In genomic region chr12:114700392-114701103, GRCh38 we compare ENCODE assay signal across 28 cellular contexts. TPM values are rescaled to one million over a fixed set of nuclear protein-coding genes. Genes with fewer than 3 reads are reported as not detected.
DNase-seq lines count a peak whose midpoint lies in the region; ATAC-seq and TF ChIP-seq lines count a peak whose summit lies in the region.
"Had no signal": no experiment of that assay in that cellular context is flagged by ENCODE, and none has a peak within 500 bp of the region (broad histone marks: within the 10 kb centered on the region; RNA-seq: fewer than 3 reads in every experiment).

No MANE protein-coding gene starts in this region.

- H2AFZ ChIP-seq in GM23338 (no peak overlapping the region), osteoblast (ENCODE audit: low read length) (no peak overlapping the region)
- H2AFZ ChIP-seq: hepatocyte had no signal

- H3K27me3 Mint-ChIP-seq in GM23338 (ENCODE audit: insufficient read depth, low read depth, poor library complexity), result peaks cover 90% of the 10 kb centered on the region

- DNase-seq in GM23338 (ENCODE audit: low spot score) (no peak), astrocyte of the cerebellum (ENCODE audit: low read depth) (no peak), osteoblast (ENCODE audit: insufficient read length, low spot score, missing footprints) (peak; percentile 66), NCI-H2227 treated with DMSO at 0.1 percent for 48 hours (lab: John Stamatoyannopoulos, UW) (no peak), cerebellum (ENCODE audit: low spot score) (no peak)
- DNase-seq in activated naive CD4-positive, alpha-beta T cell (lab: John Stamatoyannopoulos, UW), result no peak
- DNase-seq: ACHN; activated CD4-positive, alpha-beta T cell treated with anti-CD3 and anti-CD28 coated beads, Interleukin-2, amount 10 ng/mL, durations not matched to agents 7 days and 5 days; activated CD8-positive, alpha-beta memory T cell treated with anti-CD3 and anti-CD28 coated beads, Interleukin-2, amount 50 U/mL, for 48 hours; activated effector memory CD4-positive, alpha-beta T cell treated with anti-CD3 and anti-CD28 coated beads, Interleukin-2, amount 50 U/mL, for 16 hours; caudate nucleus; effector CD4-positive, alpha-beta T cell; foreskin melanocyte; mammary epithelial cell; NCI-H1105 treated with DMSO at 0.1 percent for 48 hours; NCI-H510A treated with DMSO at 0.1 percent for 48 hours; NK-92 treated with Interleukin-12 subunit alpha and Interleukin-12 subunit beta, amount 100 ng/mL, for 24 hours; ovary; Peyer's patch; SJCRH30; substantia nigra; uterus had no signal

- H3K9me2 ChIP-seq in GM23338 (ENCODE audit: insufficient read depth), result no peaks in the 10 kb centered on the region

- in situ Hi-C loops in astrocyte of the cerebellum (cut with HindIII; ENCODE audit: low sequenced_read_pairs), result no loop called here

- H3K79me2 ChIP-seq in GM23338 (replicated peaks; ENCODE audit: insufficient read depth) (no peaks in the 10 kb centered on the region), osteoblast (ENCODE audit: insufficient read depth, low read length) (no peaks in the 10 kb centered on the region)

- peak overlapping the region; percentile 49 for H3K4me3 Mint-ChIP-seq in GM23338
- H3K4me3 Mint-ChIP-seq: activated CD4-positive, alpha-beta T cell treated with anti-CD3 and anti-CD28 coated beads, Interleukin-2, amount 10 ng/mL, durations not matched to agents 7 days and 5 days had no signal

- H3K4me1 ChIP-seq in GM23338 (ENCODE audit: insufficient read depth) (peaks cover 78% of the 10 kb centered on the region), osteoblast (ENCODE audit: insufficient read depth, low read length) (no peaks in the 10 kb centered on the region)
- H3K4me1 ChIP-seq: SJCRH30, uterus had no signal

- H3K36me3 Mint-ChIP-seq in GM23338 (ENCODE audit: low read depth), result no peaks in the 10 kb centered on the region

- no peak for TF ChIP-seq CTCF in GM23338 (conservative IDR thresholded peaks at IDR 0.05; ENCODE audit: low read depth in 2 of 2)
- no peak for TF ChIP-seq CTCF in astrocyte of the cerebellum (IDR thresholded peaks at IDR 0.05; ENCODE audit: low read depth, low read length, missing control alignments)
- no peak for TF ChIP-seq CTCF in osteoblast (IDR thresholded peaks at IDR 0.05; ENCODE audit: extremely low read depth, low read depth, low read length)

- no peaks in the 10 kb centered on the region; the same call in 2 of the 3 replicates for H3K9me3 Mint-ChIP-seq in GM23338
- H3K9me3 Mint-ChIP-seq: activated CD4-positive, alpha-beta T cell treated with anti-CD3 and anti-CD28 coated beads, Interleukin-2, amount 10 ng/mL, durations not matched to agents 7 days and 5 days had no signal

- H3F3A ChIP-seq in GM23338 (replicated peaks; ENCODE audit: low read depth), result peaks cover 29% of the 10 kb centered on the region

- peaks cover 3% of the 10 kb centered on the region for H3K9me3 ChIP-seq in iPS-18c (ENCODE audit: control insufficient read depth, insufficient read depth, low read length)
- no peaks in the 10 kb centered on the region for H3K9me3 ChIP-seq in osteoblast (ENCODE audit: low read depth, low read length)
- H3K9me3 ChIP-seq: ovary, Peyer's patch, SJCRH30, uterus had no signal

- peaks cover 100% of the 10 kb centered on the region for H3K27me3 ChIP-seq in GM23338 (ENCODE audit: insufficient read depth)
- peaks cover 84% of the 10 kb centered on the region for H3K27me3 ChIP-seq in osteoblast (ENCODE audit: insufficient read depth, low read length)
- H3K27me3 ChIP-seq: ovary, SJCRH30 had no signal

- peaks cover 59% of the 10 kb centered on the region for H3K4me1 Mint-ChIP-seq in GM23338
- H3K4me1 Mint-ChIP-seq: activated CD4-positive, alpha-beta T cell treated with anti-CD3 and anti-CD28 coated beads, Interleukin-2, amount 10 ng/mL, durations not matched to agents 7 days and 5 days had no signal

- H3K27ac ChIP-seq in GM23338 (ENCODE audit: low read depth) (no peak overlapping the region), osteoblast (ENCODE audit: low read depth, low read length) (no peak overlapping the region)
- H3K27ac ChIP-seq: C4-2B, ovary, Peyer's patch, SJCRH30, uterus had no signal

- H3K4me3 ChIP-seq in GM23338 (peak overlapping the region; percentile 46), astrocyte of the cerebellum (ENCODE audit: low read depth, low read length) (peak overlapping the region; percentile 3), iPS-18c (ENCODE audit: insufficient read depth, low read depth, low read length) (peak overlapping the region; percentile 15; the same call in 1 of the 2 replicates), osteoblast (ENCODE audit: insufficient read depth, low read length) (no peak overlapping the region)
- H3K4me3 ChIP-seq: hepatocyte, ovary, Peyer's patch, SJCRH30, uterus had no signal

- H3K36me3 ChIP-seq in GM23338 (ENCODE audit: insufficient read depth) (no peaks in the 10 kb centered on the region), osteoblast (ENCODE audit: insufficient read depth, low read length) (no peaks in the 10 kb centered on the region)
- H3K36me3 ChIP-seq: ovary, Peyer's patch, SJCRH30, uterus had no signal

- no peak overlapping the region for H3K27ac Mint-ChIP-seq in GM23338
- H3K27ac Mint-ChIP-seq: activated CD4-positive, alpha-beta T cell treated with anti-CD3 and anti-CD28 coated beads, Interleukin-2, amount 10 ng/mL, durations not matched to agents 7 days and 5 days had no signal

- H3K4me2 ChIP-seq in GM23338 (peak overlapping the region; percentile 74), osteoblast (ENCODE audit: insufficient read depth, low read length) (peak overlapping the region; percentile 24)
- H3K4me2 ChIP-seq: hepatocyte had no signal

- ATAC-seq in GM23338 (peak; percentile 8), GM19324 (IDR thresholded peaks at IDR 0.05; ENCODE audit: low FRiP score, unreplicated experiment) (no peak)
- ATAC-seq: sciatic nerve had no signal

- H4K20me1 ChIP-seq in GM23338 (replicated peaks; ENCODE audit: insufficient read depth), result peaks cover 17% of the 10 kb centered on the region
- H4K20me1 ChIP-seq in osteoblast (ENCODE audit: insufficient read depth, low read length), result no peaks in the 10 kb centered on the region

TF ChIP-seq in GM23338, 12 proteins besides CTCF, POLR2A, EP300 and RAD21:
- TF ChIP-seq ETS1 (IDR thresholded peaks at IDR 0.05), result no peak
- peak; percentile 21 for TF ChIP-seq EZH2phosphoT487 (IDR thresholded peaks at IDR 0.05; ENCODE audit: unreplicated experiment)
- TF ChIP-seq NANOG (IDR thresholded peaks at IDR 0.05; ENCODE audit: borderline replicate concordance), result no peak
- TF ChIP-seq POLR2AphosphoS5 (IDR thresholded peaks at IDR 0.05; ENCODE audit: low read depth), result no peak
- peak; percentile 93 for TF ChIP-seq EZH2 (IDR thresholded peaks at IDR 0.05; ENCODE audit: low read depth, unreplicated experiment)

RNA-seq across cellular contexts. Expression of gene TBX3, which starts 16.6 kb away (rescaled TPM):
- 0.24 and 0.35 TPM in 2 replicates for total RNA-seq in GM23338 (2014; rRNA removed; shearing (Covaris generic))
- 0.18 and 0.33 TPM in 2 replicates for polyA plus RNA-seq in GM23338 (2016; fragmentation: Nextera tagmentation; extraction: Ambion mirVana)
- total RNA-seq in osteoblast (11.9 and 14.1 TPM in 2 replicates), cerebellum (3.7 TPM)
- total RNA-seq: activated CD4-positive, alpha-beta T cell treated with anti-CD3 and anti-CD28 coated beads, Interleukin-2, amount 10 ng/mL, durations not matched to agents 7 days and 5 days; SJCRH30; T-helper 1 cell treated with Interleukin-12 subunit alpha and Interleukin-12 subunit beta and Interleukin-4 antibody, amounts not matched to agents 30 ng/mL and 1 ng/mL, for 36 hours had no signal
